1 cellular context compared by ENCODE assay signal in the genomic region with DNA sequence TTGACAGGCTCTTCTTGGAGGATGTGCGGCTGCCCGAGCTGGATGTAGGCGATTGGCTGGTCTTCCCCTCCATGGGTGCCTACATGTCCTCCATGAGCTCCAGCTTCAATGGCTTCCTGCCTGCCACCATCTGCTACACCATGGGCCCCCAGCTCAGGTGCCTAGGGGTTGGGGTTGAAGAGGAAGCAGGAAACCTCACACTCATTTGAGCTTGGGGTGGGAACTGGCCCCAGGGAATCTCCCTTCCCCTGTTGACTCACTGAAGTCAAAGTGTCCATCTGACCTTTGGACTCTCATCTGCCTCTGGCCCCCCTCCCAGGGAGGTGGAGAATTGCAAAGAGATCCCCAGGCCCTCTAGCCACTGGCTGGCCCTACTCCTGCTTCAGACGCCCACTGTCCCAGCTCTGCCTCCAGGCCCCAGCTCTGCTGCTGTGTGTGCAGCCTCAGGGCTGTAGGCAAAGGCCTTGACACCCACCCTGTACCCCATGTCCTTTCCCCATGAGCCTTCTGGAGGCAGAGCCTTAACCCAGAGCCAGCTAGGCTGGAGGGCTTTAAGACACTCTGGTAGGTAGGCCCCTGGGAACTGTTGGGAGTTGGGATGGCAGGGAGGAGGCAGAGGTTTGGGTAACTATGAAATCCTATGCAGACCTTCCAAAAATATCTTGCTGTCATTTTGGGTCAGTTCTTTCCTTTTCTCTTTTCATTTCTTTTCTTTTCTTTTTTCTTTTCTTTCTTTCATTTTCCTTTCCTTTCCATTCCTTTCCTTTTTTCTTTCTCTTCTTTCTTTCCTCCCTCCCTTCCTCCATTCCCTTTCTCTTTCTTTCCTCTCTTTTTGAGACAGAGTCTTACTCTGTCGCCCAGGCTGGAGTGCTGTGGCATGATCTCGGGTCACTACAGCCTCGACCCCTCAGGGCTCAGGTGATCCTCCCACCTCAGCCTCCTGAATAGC.
TF ChIP-seq lines count a peak whose summit lies in the region.

No MANE protein-coding gene starts in this region.

TF ChIP-seq in GM12878, 131 proteins besides CTCF, POLR2A, EP300 and RAD21 (continued from another document and continues in another):
- TF ChIP-seq, protein P1, sequence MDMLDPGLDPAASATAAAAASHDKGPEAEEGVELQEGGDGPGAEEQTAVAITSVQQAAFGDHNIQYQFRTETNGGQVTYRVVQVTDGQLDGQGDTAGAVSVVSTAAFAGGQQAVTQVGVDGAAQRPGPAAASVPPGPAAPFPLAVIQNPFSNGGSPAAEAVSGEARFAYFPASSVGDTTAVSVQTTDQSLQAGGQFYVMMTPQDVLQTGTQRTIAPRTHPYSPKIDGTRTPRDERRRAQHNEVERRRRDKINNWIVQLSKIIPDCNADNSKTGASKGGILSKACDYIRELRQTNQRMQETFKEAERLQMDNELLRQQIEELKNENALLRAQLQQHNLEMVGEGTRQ (IDR thresholded peaks at IDR 0.05; ENCODE audit: borderline replicate concordance, low read depth, low read length), result no peak
- TF ChIP-seq DPF2 (IDR thresholded peaks at IDR 0.05), result peak; percentile 95
- no peak for TF ChIP-seq KAT2A (conservative IDR thresholded peaks at IDR 0.05; ENCODE audit: control insufficient read depth, low read depth, low read length)
- no peak for TF ChIP-seq CBX3 (IDR thresholded peaks at IDR 0.05; ENCODE audit: borderline replicate concordance, low read depth)
- no peak for TF ChIP-seq USF1 (IDR thresholded peaks at IDR 0.05; ENCODE audit: borderline replicate concordance, extremely low read length, insufficient read depth, low read depth, low read length)
- no peak for TF ChIP-seq IRF5 (IDR thresholded peaks at IDR 0.05; ENCODE audit: borderline replicate concordance)
- TF ChIP-seq, protein P2, sequence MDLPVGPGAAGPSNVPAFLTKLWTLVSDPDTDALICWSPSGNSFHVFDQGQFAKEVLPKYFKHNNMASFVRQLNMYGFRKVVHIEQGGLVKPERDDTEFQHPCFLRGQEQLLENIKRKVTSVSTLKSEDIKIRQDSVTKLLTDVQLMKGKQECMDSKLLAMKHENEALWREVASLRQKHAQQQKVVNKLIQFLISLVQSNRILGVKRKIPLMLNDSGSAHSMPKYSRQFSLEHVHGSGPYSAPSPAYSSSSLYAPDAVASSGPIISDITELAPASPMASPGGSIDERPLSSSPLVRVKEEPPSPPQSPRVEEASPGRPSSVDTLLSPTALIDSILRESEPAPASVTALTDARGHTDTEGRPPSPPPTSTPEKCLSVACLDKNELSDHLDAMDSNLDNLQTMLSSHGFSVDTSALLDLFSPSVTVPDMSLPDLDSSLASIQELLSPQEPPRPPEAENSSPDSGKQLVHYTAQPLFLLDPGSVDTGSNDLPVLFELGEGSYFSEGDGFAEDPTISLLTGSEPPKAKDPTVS (IDR thresholded peaks at IDR 0.05; ENCODE audit: low read depth, low read length), result no peak
- 0 out of 4 replicates have a peak, but pooled peaks of 1 of the 2 experiments have one; percentile 28 for TF ChIP-seq ETV6 (conservative IDR thresholded peaks at IDR 0.05 in 1 of 2, IDR thresholded peaks at IDR 0.05 in 1 of 2; ENCODE audit: borderline replicate concordance in 1 of 2, low read depth in 1 of 2)
- TF ChIP-seq E2F8 (IDR thresholded peaks at IDR 0.05; ENCODE audit: low read depth, partially characterized antibody), result peak; percentile 53
- TF ChIP-seq SUZ12 (IDR thresholded peaks at IDR 0.05; ENCODE audit: unreplicated experiment), result no peak
- no peak for TF ChIP-seq HDAC2 (IDR thresholded peaks at IDR 0.05)
- TF ChIP-seq, protein P3, sequence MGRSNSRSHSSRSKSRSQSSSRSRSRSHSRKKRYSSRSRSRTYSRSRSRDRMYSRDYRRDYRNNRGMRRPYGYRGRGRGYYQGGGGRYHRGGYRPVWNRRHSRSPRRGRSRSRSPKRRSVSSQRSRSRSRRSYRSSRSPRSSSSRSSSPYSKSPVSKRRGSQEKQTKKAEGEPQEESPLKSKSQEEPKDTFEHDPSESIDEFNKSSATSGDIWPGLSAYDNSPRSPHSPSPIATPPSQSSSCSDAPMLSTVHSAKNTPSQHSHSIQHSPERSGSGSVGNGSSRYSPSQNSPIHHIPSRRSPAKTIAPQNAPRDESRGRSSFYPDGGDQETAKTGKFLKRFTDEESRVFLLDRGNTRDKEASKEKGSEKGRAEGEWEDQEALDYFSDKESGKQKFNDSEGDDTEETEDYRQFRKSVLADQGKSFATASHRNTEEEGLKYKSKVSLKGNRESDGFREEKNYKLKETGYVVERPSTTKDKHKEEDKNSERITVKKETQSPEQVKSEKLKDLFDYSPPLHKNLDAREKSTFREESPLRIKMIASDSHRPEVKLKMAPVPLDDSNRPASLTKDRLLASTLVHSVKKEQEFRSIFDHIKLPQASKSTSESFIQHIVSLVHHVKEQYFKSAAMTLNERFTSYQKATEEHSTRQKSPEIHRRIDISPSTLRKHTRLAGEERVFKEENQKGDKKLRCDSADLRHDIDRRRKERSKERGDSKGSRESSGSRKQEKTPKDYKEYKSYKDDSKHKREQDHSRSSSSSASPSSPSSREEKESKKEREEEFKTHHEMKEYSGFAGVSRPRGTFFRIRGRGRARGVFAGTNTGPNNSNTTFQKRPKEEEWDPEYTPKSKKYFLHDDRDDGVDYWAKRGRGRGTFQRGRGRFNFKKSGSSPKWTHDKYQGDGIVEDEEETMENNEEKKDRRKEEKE (IDR thresholded peaks at IDR 0.05), result no peak
- TF ChIP-seq, protein P4, sequence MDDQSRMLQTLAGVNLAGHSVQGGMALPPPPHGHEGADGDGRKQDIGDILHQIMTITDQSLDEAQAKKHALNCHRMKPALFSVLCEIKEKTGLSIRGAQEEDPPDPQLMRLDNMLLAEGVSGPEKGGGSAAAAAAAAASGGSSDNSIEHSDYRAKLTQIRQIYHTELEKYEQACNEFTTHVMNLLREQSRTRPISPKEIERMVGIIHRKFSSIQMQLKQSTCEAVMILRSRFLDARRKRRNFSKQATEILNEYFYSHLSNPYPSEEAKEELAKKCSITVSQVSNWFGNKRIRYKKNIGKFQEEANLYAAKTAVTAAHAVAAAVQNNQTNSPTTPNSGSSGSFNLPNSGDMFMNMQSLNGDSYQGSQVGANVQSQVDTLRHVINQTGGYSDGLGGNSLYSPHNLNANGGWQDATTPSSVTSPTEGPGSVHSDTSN (IDR thresholded peaks at IDR 0.05; ENCODE audit: insufficient replicate concordance, low read depth, low read length), result no peak
- peak; percentile 42; the same call in 1 of the 2 replicates for TF ChIP-seq POLR2AphosphoS2 (IDR thresholded peaks at IDR 0.05; ENCODE audit: low read depth, low read length)
- TF ChIP-seq SMC3 (IDR thresholded peaks at IDR 0.05; ENCODE audit: borderline replicate concordance, low read length), result no peak
- TF ChIP-seq BACH1 (IDR thresholded peaks at IDR 0.05; ENCODE audit: borderline replicate concordance), result peak; percentile 88; the same call in 1 of the 2 replicates
- TF ChIP-seq SIX5 (IDR thresholded peaks at IDR 0.05; ENCODE audit: low read depth, low read length, severe bottlenecking), result no peak
- TF ChIP-seq ESRRA (IDR thresholded peaks at IDR 0.05; ENCODE audit: low read length), result no peak; the same call in 1 of the 2 replicates
- no peak for TF ChIP-seq EED (IDR thresholded peaks at IDR 0.05; ENCODE audit: low read depth)
- no peak for TF ChIP-seq WRNIP1 (IDR thresholded peaks at IDR 0.05; ENCODE audit: borderline replicate concordance, low read depth, low read length)
- no peak for TF ChIP-seq STAT3 (IDR thresholded peaks at IDR 0.05; ENCODE audit: low read depth, low read length)
- no peak for TF ChIP-seq PAX8 (IDR thresholded peaks at IDR 0.05)
- TF ChIP-seq RELB (IDR thresholded peaks at IDR 0.05; ENCODE audit: low read depth), result peak; percentile 83
- no peak for TF ChIP-seq ZBTB33 (IDR thresholded peaks at IDR 0.05)
- peak; percentile 78 for TF ChIP-seq MLLT1 (IDR thresholded peaks at IDR 0.05)
- no peak for TF ChIP-seq ZZZ3 (IDR thresholded peaks at IDR 0.05; ENCODE audit: control insufficient read depth, insufficient read length, low read depth)
